Comparison of ENCODE assay signal across 1 cellular context in the genomic region with DNA sequence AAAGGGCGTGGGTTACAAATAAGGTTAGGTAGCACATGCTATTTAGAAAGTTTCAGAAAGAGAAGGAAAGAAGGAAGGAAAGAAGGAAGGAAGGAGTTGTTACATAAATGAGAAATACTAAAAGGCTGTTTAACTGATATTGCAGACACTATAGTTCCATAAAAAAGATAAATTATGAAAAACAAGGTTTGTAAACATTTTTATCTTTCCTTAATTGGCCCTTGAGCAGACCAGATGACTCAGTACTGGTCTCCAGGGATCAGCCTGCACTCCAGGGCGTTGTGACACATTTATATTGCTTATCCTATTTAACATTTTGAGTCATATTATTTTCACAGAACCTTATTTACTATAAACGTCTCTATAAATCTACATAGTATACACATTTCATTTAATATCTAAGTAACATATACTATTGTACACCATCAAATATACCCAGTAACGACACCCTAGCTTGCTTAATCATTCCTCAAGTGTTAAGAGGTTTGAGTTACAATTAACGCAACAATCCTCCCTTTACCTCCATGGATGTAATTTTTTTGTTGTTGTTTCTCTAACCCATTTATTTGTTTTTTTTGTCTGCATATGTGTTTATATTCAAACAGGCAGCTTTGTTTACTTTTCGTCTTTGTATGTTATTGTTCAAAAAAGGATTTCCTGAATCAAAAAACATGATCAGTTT.
A peak's percentile ranks its signal among the peaks of the same experiment; 100 is the strongest.
TF ChIP-seq lines count a peak whose summit lies in the region.

No MANE protein-coding gene starts in this region.

TF ChIP-seq in K562, 482 proteins besides CTCF, POLR2A, EP300 and RAD21 (continued from another document):
- TF ChIP-seq, protein P1, sequence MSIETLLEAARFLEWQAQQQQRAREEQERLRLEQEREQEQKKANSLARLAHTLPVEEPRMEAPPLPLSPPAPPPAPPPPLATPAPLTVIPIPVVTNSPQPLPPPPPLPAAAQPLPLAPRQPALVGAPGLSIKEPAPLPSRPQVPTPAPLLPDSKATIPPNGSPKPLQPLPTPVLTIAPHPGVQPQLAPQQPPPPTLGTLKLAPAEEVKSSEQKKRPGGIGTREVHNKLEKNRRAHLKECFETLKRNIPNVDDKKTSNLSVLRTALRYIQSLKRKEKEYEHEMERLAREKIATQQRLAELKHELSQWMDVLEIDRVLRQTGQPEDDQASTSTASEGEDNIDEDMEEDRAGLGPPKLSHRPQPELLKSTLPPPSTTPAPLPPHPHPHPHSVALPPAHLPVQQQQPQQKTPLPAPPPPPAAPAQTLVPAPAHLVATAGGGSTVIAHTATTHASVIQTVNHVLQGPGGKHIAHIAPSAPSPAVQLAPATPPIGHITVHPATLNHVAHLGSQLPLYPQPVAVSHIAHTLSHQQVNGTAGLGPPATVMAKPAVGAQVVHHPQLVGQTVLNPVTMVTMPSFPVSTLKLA (conservative IDR thresholded peaks at IDR 0.05) = 0 out of 4 replicates have a peak, but pooled peaks have one; percentile 15 to 25
- TF ChIP-seq, protein P2, sequence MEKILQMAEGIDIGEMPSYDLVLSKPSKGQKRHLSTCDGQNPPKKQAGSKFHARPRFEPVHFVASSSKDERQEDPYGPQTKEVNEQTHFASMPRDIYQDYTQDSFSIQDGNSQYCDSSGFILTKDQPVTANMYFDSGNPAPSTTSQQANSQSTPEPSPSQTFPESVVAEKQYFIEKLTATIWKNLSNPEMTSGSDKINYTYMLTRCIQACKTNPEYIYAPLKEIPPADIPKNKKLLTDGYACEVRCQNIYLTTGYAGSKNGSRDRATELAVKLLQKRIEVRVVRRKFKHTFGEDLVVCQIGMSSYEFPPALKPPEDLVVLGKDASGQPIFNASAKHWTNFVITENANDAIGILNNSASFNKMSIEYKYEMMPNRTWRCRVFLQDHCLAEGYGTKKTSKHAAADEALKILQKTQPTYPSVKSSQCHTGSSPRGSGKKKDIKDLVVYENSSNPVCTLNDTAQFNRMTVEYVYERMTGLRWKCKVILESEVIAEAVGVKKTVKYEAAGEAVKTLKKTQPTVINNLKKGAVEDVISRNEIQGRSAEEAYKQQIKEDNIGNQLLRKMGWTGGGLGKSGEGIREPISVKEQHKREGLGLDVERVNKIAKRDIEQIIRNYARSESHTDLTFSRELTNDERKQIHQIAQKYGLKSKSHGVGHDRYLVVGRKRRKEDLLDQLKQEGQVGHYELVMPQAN (IDR thresholded peaks at IDR 0.05; ENCODE audit: borderline replicate concordance) = no peak
- TF ChIP-seq MAZ (CRISPR knock-in tag; conservative IDR thresholded peaks at IDR 0.05 in 1 of 2, IDR thresholded peaks at IDR 0.05 in 1 of 2) (no peak), HNRNPK (IDR thresholded peaks at IDR 0.05; ENCODE audit: low read depth, low read length, poor library complexity, severe bottlenecking) (no peak)
